Comparison of ENCODE assay signal across 16 cellular contexts in the genomic region with DNA sequence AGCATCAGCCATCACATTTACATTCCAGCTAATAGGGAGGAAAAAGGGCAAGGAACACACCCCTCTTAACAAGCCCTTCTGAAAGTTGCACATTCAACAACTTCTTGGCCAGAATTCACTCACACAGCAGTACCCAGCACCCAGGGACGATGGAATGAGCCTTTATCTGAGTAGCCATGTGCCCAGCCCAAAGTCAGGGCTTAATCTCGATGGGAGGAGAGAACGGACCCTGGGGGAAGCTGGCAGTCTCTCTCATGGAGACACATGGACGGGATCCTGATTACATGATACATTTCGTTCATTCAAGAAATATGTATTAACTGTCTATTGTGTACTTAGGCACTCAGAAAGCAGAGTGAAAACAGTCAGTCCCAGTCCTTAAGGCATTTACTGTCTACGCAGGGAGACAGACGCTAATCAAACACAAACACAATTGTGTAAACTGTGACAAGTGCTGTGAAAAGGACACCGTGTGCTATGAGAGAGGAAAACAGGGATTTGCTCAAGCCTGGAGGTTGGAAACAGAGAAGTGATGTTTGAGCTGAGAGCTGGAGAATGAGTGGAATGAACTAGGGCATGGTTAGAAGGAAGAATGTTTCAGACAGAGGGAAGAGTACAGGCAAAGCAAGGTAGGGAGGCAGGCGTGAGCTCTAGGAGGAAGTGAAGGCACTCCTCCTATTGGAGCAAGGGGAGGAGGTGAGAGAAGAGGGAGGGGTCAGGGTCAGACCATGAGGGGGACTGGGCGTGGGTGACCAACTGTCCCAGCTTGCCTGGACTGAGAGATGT. TPM values are rescaled to one million over a fixed set of nuclear protein-coding genes. Genes with fewer than 3 reads are reported as not detected.
DNase-seq lines count a peak whose midpoint lies in the region; ATAC-seq and TF ChIP-seq lines count a peak whose summit lies in the region.
"Had no signal": no experiment of that assay in that cellular context is flagged by ENCODE, and none has a peak within 500 bp of the region (broad histone marks: within the 10 kb centered on the region; RNA-seq: fewer than 3 reads in every experiment).

No MANE protein-coding gene starts in this region.

- intact Hi-C loops in CD4-positive, alpha-beta memory T cell (cut with micrococcal nuclease): no loop called here
- intact Hi-C loops in head of caudate nucleus (cut with DNase I): no loop called here

- no peak overlapping the region for H3K9ac ChIP-seq in muscle layer of colon (ENCODE audit: low read length)

- POLR2A ChIA-PET in CD4-positive, alpha-beta memory T cell (lab: Charles Lee; ENCODE audit: partially characterized antibody): no interaction called here
- POLR2A ChIA-PET in activated naive CD8-positive, alpha-beta T cell treated with anti-CD3 and anti-CD28 coated beads, Interleukin-2, amount 10 ng/mL, durations not matched to agents 7 days and 5 days (lab: Charles Lee): interaction anchor here (6.6 kb wide), 1 partner anchor 6 kb away, joined by 118 read pairs; a partner anchor contains a TSS
- POLR2A ChIA-PET in RWPE1 (lab: Yijun Ruan, JAX; ENCODE audit: low non-redundant PET): no interaction called here

- H3K4me3 Mint-ChIP-seq in CD4-positive, alpha-beta memory T cell: no peak overlapping the region
- H3K4me3 Mint-ChIP-seq in activated naive CD8-positive, alpha-beta T cell treated with anti-CD3 and anti-CD28 coated beads, Interleukin-2, amount 10 ng/mL, durations not matched to agents 7 days and 5 days: peak overlapping the region; percentile 21

- H3K9me3 ChIP-seq in CD4-positive, alpha-beta memory T cell (ENCODE audit: control insufficient read depth in 1 of 2, low read length in 2 of 2): no peaks in the 10 kb centered on the region
- no peaks in the 10 kb centered on the region for H3K9me3 ChIP-seq in muscle layer of colon (ENCODE audit: low read length)
- H3K9me3 ChIP-seq: adrenal gland had no signal

- peaks cover 50% of the 10 kb centered on the region for H3K4me1 ChIP-seq in CD4-positive, alpha-beta memory T cell (ENCODE audit: insufficient read depth, low read length)
- H3K4me1 ChIP-seq in muscle layer of colon (ENCODE audit: insufficient read depth, low read length): no peaks in the 10 kb centered on the region

- TF ChIP-seq CTCF in LNCaP clone FGC (IDR thresholded peaks at IDR 0.05; ENCODE audit: control insufficient read depth, extremely low read depth, insufficient read depth): no peak
- TF ChIP-seq CTCF in RWPE1 (conservative IDR thresholded peaks at IDR 0.05; ENCODE audit: low read depth): no peak

- H3K27ac Mint-ChIP-seq in CD4-positive, alpha-beta memory T cell: peak overlapping the region in 6 of 7 donors; percentile 3 to 80 (median 27)
- H3K27ac Mint-ChIP-seq in activated naive CD8-positive, alpha-beta T cell treated with anti-CD3 and anti-CD28 coated beads, Interleukin-2, amount 10 ng/mL, durations not matched to agents 7 days and 5 days: peak overlapping the region; percentile 26

- H3K4me3 ChIP-seq in CD4-positive, alpha-beta memory T cell (ENCODE audit: low read length in 2 of 2): no peak overlapping the region
- H3K4me3 ChIP-seq in LNCaP clone FGC (ENCODE audit: low read depth, low read length) (no peak overlapping the region), muscle layer of colon (ENCODE audit: low read depth in 1 of 2, low read length in 2 of 2) (no peak overlapping the region)
- H3K4me3 ChIP-seq: adrenal gland had no signal

- H3K27me3 ChIP-seq in CD4-positive, alpha-beta memory T cell (ENCODE audit: insufficient read depth, low read length): no peaks in the 10 kb centered on the region
- H3K27me3 ChIP-seq in muscle layer of colon (ENCODE audit: control insufficient read depth in 1 of 2, insufficient read depth in 2 of 2, low read length in 2 of 2): no peaks in the 10 kb centered on the region
- H3K27me3 ChIP-seq: adrenal gland had no signal

- no peaks in the 10 kb centered on the region for H3K27me3 Mint-ChIP-seq in CD4-positive, alpha-beta memory T cell
- no peaks in the 10 kb centered on the region for H3K27me3 Mint-ChIP-seq in activated naive CD8-positive, alpha-beta T cell treated with anti-CD3 and anti-CD28 coated beads, Interleukin-2, amount 10 ng/mL, durations not matched to agents 7 days and 5 days

- no peak overlapping the region for H3K27ac ChIP-seq in CD4-positive, alpha-beta memory T cell (ENCODE audit: low read depth, low read length)
- H3K27ac ChIP-seq in muscle layer of colon (ENCODE audit: low read depth, low read length) (peak overlapping the region; percentile 49), RWPE1 (no peak overlapping the region)

- CTCF ChIA-PET in CD4-positive, alpha-beta memory T cell (lab: Charles Lee; ENCODE audit: partially characterized antibody): interaction anchor here (1.1 to 7.2 kb wide), 2 partner anchors 60 to 200 kb away, joined by 3 to 28 read pairs; no protein-coding TSS in a partner anchor
- CTCF ChIA-PET in RWPE1 (lab: Yijun Ruan, JAX): no interaction called here

- no peak for DNase-seq in CD4-positive, alpha-beta memory T cell
- DNase-seq in LNCaP clone FGC (ENCODE audit: low read depth) (peak; percentile 91), D341Med (ENCODE audit: low spot score) (no peak), RWPE1 (ENCODE audit: low spot score) (no peak), head of caudate nucleus (no peak), retina (no peak)
- DNase-seq in activated naive CD8-positive, alpha-beta T cell treated with anti-CD3 and anti-CD28 coated beads, Interleukin-2, amount 10 ng/mL, durations not matched to agents 7 days and 5 days: no peak
- DNase-seq: C1 segment of cervical spinal cord; cortex of kidney; KG1; midbrain; stimulated activated CD4-positive, alpha-beta T cell treated with anti-CD3 and anti-CD28 coated beads, Interleukin-2, amount 100 ng/mL, for 48 hours; stimulated activated naive CD4-positive, alpha-beta T cell; T1000 had no signal

- peaks cover 1 to 4% of the 10 kb centered on the region in 2 donors for H3K36me3 Mint-ChIP-seq in CD4-positive, alpha-beta memory T cell
- peaks cover 45% of the 10 kb centered on the region for H3K36me3 Mint-ChIP-seq in activated naive CD8-positive, alpha-beta T cell treated with anti-CD3 and anti-CD28 coated beads, Interleukin-2, amount 10 ng/mL, durations not matched to agents 7 days and 5 days

- ATAC-seq in activated naive CD8-positive, alpha-beta T cell treated with anti-CD3 and anti-CD28 coated beads, Interleukin-2, amount 10 ng/mL, durations not matched to agents 7 days and 5 days (ENCODE audit: low read depth): no peak

- H3K9me3 Mint-ChIP-seq in CD4-positive, alpha-beta memory T cell: peaks cover 0 to 4% (median 0%) of the 10 kb centered on the region in 8 donors
- no peaks in the 10 kb centered on the region for H3K9me3 Mint-ChIP-seq in activated naive CD8-positive, alpha-beta T cell treated with anti-CD3 and anti-CD28 coated beads, Interleukin-2, amount 10 ng/mL, durations not matched to agents 7 days and 5 days

- no peaks in the 10 kb centered on the region for H3K36me3 ChIP-seq in CD4-positive, alpha-beta memory T cell (ENCODE audit: insufficient read depth, low read length)
- H3K36me3 ChIP-seq in muscle layer of colon (ENCODE audit: insufficient read depth, low read length): no peaks in the 10 kb centered on the region
- H3K36me3 ChIP-seq: adrenal gland had no signal

- peaks cover 53 to 94% (median 70%) of the 10 kb centered on the region in 4 donors for H3K4me1 Mint-ChIP-seq in CD4-positive, alpha-beta memory T cell
- H3K4me1 Mint-ChIP-seq in activated naive CD8-positive, alpha-beta T cell treated with anti-CD3 and anti-CD28 coated beads, Interleukin-2, amount 10 ng/mL, durations not matched to agents 7 days and 5 days: peaks cover 82% of the 10 kb centered on the region

RNA-seq across cellular contexts. Expression of a gene that starts 7.4 kb away (rescaled TPM):
- total RNA-seq in CD4-positive, alpha-beta memory T cell: 10 to 100 TPM; 24.7 to 26.3 TPM
- 10 to 100 TPM; 17.8 to 39.6 TPM for polyA plus RNA-seq in CD4-positive, alpha-beta memory T cell
- 10 to 100 TPM; 67.7 to 68.4 TPM for total RNA-seq in activated naive CD8-positive, alpha-beta T cell treated with anti-CD3 and anti-CD28 coated beads, Interleukin-2, amount 10 ng/mL, durations not matched to agents 7 days and 5 days
